In the genomic region with DNA sequence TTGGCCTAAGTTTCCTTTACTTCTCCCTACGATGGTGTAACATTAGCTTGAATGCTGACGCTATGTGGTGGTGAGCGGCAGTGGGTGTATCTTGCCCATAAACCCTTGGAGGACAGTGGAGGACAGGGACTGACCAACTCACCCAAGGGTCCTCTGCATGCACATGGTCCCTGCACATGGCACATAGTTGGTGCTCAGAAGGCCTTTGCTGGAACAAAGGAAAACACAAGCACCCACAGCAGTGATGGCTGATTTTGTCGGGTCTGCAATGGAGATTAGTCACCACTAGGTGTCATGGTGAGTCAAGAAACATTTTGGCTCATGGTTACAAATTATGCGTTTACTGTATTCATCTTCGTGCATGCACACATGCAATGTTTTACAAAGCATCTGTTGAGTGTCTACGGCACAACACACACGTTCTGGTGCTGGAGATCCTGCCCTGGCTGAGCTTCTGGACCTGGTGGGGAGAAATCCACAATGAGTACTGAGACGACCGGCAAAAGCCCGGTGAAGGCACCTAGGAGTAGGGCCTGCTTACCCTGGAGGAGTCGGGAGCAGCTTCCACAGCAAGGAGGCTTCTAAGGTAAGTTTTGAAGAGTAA, we compare ENCODE assay signal across 2 cellular contexts.
A peak's percentile ranks its signal among the peaks of the same experiment; 100 is the strongest.
TF ChIP-seq lines count a peak whose summit lies in the region.

No MANE protein-coding gene starts in this region.

TF ChIP-seq in SK-N-SH, 30 proteins besides CTCF, POLR2A, EP300 and RAD21 (continued from another document):
- TF ChIP-seq REST (IDR thresholded peaks at IDR 0.05; ENCODE audit: low read depth, low read length) = no peak
- TF ChIP-seq SIN3A (IDR thresholded peaks at IDR 0.05; ENCODE audit: borderline replicate concordance, low read depth, low read length) = no peak
- no peak for TF ChIP-seq YY1 (IDR thresholded peaks at IDR 0.05; ENCODE audit: low read depth)
- no peak for TF ChIP-seq TAF1 (IDR thresholded peaks at IDR 0.05; ENCODE audit: borderline replicate concordance, low read depth, low read length)
- no peak for TF ChIP-seq FOXM1 (IDR thresholded peaks at IDR 0.05; ENCODE audit: low read depth)
- no peak for TF ChIP-seq EZH2phosphoT487 (IDR thresholded peaks at IDR 0.05; ENCODE audit: borderline replicate concordance, low read depth)
- peak; percentile 60 for TF ChIP-seq SMC3 (IDR thresholded peaks at IDR 0.05; ENCODE audit: low read depth, low read length)
- TF ChIP-seq CHD2 (IDR thresholded peaks at IDR 0.05; ENCODE audit: low read length, partially characterized antibody) = peak; percentile 10
- TF ChIP-seq, protein P1, sequence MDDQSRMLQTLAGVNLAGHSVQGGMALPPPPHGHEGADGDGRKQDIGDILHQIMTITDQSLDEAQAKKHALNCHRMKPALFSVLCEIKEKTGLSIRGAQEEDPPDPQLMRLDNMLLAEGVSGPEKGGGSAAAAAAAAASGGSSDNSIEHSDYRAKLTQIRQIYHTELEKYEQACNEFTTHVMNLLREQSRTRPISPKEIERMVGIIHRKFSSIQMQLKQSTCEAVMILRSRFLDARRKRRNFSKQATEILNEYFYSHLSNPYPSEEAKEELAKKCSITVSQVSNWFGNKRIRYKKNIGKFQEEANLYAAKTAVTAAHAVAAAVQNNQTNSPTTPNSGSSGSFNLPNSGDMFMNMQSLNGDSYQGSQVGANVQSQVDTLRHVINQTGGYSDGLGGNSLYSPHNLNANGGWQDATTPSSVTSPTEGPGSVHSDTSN (IDR thresholded peaks at IDR 0.05) = no peak
- TF ChIP-seq MEF2A (IDR thresholded peaks at IDR 0.05; ENCODE audit: borderline replicate concordance, low read depth) = no peak
- TF ChIP-seq, protein P2, sequence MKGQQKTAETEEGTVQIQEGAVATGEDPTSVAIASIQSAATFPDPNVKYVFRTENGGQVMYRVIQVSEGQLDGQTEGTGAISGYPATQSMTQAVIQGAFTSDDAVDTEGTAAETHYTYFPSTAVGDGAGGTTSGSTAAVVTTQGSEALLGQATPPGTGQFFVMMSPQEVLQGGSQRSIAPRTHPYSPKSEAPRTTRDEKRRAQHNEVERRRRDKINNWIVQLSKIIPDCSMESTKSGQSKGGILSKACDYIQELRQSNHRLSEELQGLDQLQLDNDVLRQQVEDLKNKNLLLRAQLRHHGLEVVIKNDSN (IDR thresholded peaks at IDR 0.05; ENCODE audit: borderline replicate concordance, low read depth) = no peak

TF ChIP-seq in liver, 16 proteins besides CTCF, POLR2A, EP300 and RAD21 (continued from another document):
- TF ChIP-seq NR2F2 (IDR thresholded peaks at IDR 0.05) (no peak), GABPA (IDR thresholded peaks at IDR 0.05 in 1 of 2, conservative IDR thresholded peaks at IDR 0.05 in 1 of 2) (no peak), HNF4G (IDR thresholded peaks at IDR 0.05) (no peak)
- TF ChIP-seq, protein P3, sequence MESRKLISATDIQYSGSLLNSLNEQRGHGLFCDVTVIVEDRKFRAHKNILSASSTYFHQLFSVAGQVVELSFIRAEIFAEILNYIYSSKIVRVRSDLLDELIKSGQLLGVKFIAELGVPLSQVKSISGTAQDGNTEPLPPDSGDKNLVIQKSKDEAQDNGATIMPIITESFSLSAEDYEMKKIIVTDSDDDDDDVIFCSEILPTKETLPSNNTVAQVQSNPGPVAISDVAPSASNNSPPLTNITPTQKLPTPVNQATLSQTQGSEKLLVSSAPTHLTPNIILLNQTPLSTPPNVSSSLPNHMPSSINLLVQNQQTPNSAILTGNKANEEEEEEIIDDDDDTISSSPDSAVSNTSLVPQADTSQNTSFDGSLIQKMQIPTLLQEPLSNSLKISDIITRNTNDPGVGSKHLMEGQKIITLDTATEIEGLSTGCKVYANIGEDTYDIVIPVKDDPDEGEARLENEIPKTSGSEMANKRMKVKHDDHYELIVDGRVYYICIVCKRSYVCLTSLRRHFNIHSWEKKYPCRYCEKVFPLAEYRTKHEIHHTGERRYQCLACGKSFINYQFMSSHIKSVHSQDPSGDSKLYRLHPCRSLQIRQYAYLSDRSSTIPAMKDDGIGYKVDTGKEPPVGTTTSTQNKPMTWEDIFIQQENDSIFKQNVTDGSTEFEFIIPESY (IDR thresholded peaks at IDR 0.05) = no peak
TF ChIP-seq in liver: peak in this region for 0.
